In genomic region chr6:119240257-119241123, GRCh38 we compare ENCODE assay signal across 10 cellular contexts.
A peak's percentile ranks its signal among the peaks of the same experiment; 100 is the strongest.
DNase-seq lines count a peak whose midpoint lies in the region; ATAC-seq and TF ChIP-seq lines count a peak whose summit lies in the region.
"Had no signal": no experiment of that assay in that cellular context is flagged by ENCODE, and none has a peak within 500 bp of the region (broad histone marks: within the 10 kb centered on the region; RNA-seq: fewer than 3 reads in every experiment).

No MANE protein-coding gene starts in this region.

- no peak for TF ChIP-seq CTCF in WTC11 (IDR thresholded peaks at IDR 0.05)
- TF ChIP-seq CTCF in tibial nerve (IDR thresholded peaks at IDR 0.05): no peak

- H3K4me3 ChIP-seq in mesendoderm (ENCODE audit: low read length) (no peak overlapping the region), tibial nerve (no peak overlapping the region)

- H3K9me3 Mint-ChIP-seq in WTC11: peaks cover 5% of the 10 kb centered on the region
- H3K9me3 Mint-ChIP-seq: activated T-helper 17 cell treated with anti-CD3 and anti-CD28 coated beads, Interleukin-2, amount 50 U/mL, for 72 hours had no signal

- no peak overlapping the region for H4K8ac ChIP-seq in mesendoderm (ENCODE audit: low read depth, low read length)

- H3K9me3 ChIP-seq in tibial nerve: peaks cover 0 to 10% (median 0%) of the 10 kb centered on the region in 4 donors
- H3K9me3 ChIP-seq: Caco-2 had no signal

- H3K4me1 ChIP-seq in mesendoderm (ENCODE audit: control insufficient read depth, low read depth, low read length) (peaks cover 4% of the 10 kb centered on the region), tibial nerve (peaks cover 0 to 17% (median 2%) of the 10 kb centered on the region in 4 donors)
- H3K4me1 ChIP-seq: Caco-2 had no signal

- H3K18ac ChIP-seq in mesendoderm (ENCODE audit: low read length): no peak overlapping the region

- H3K4ac ChIP-seq in mesendoderm (ENCODE audit: low read depth, low read length): no peak overlapping the region

- no peak for DNase-seq in WTC11 (ENCODE audit: low spot score)
- peak; percentile 69 for DNase-seq in mesendoderm
- no peak for DNase-seq in HEK293T (ENCODE audit: extremely low spot score)
- no peak for DNase-seq in AG08396 (ENCODE audit: low spot score)
- no peak for DNase-seq in midbrain (lab: John Stamatoyannopoulos, UW)
- no peak for DNase-seq in tibial nerve (ENCODE audit: low spot score in 2 of 2)
- DNase-seq: Caco-2 had no signal

- peak; percentile 54 for ATAC-seq in GM19324 (IDR thresholded peaks at IDR 0.05; ENCODE audit: low FRiP score, unreplicated experiment)
- ATAC-seq in HG02798 (IDR thresholded peaks at IDR 0.05; ENCODE audit: poor library complexity, unreplicated experiment): peak; percentile 48
- peak; percentile 91 for ATAC-seq in WTC11
- ATAC-seq: activated T-helper 17 cell treated with anti-CD3 and anti-CD28 coated beads, Interleukin-2, amount 50 U/mL, for 72 hours had no signal

- POLR2A ChIA-PET in WTC11 (lab: Charles Lee) (no interaction called here), HEK293T (lab: Yijun Ruan, JAX) (no interaction called here)

- no CpG with 5 or more reads among the region's 5 CpGs for WGBS in mesendoderm (ENCODE audit: extremely low coverage, insufficient coverage, low lambda C conversion rate)
- WGBS in tibial nerve, 2 donors: 86 to 95% methylated on average over 5 of the region's 5 CpGs

- no peaks in the 10 kb centered on the region for H3K79me2 ChIP-seq in mesendoderm (ENCODE audit: control insufficient read depth, insufficient read depth, low read length)

- H3K27ac ChIP-seq in mesendoderm (ENCODE audit: low read depth, low read length): no peak overlapping the region
- H3K27ac ChIP-seq in tibial nerve: no peak overlapping the region

- no peak for TF ChIP-seq POLR2A in tibial nerve (IDR thresholded peaks at IDR 0.05)

- no peaks in the 10 kb centered on the region for H3K27me3 ChIP-seq in mesendoderm (ENCODE audit: insufficient read depth, low read length, poor library complexity)
- no peaks in the 10 kb centered on the region for H3K27me3 ChIP-seq in tibial nerve

- H3K56ac ChIP-seq in mesendoderm (ENCODE audit: low read length): no peak overlapping the region

- H3K36me3 ChIP-seq in mesendoderm (ENCODE audit: control insufficient read depth, insufficient read depth, low read length) (no peaks in the 10 kb centered on the region), tibial nerve (peaks cover 0 to 12% (median 0%) of the 10 kb centered on the region in 3 donors)

- H3K27ac Mint-ChIP-seq in WTC11: peak overlapping the region; percentile 82
- H3K27ac Mint-ChIP-seq: activated T-helper 17 cell treated with anti-CD3 and anti-CD28 coated beads, Interleukin-2, amount 50 U/mL, for 72 hours had no signal

- H3K36me3 Mint-ChIP-seq in WTC11: peaks cover 5% of the 10 kb centered on the region

- no peak overlapping the region for H2BK5ac ChIP-seq in mesendoderm (ENCODE audit: low read length)

- no peaks in the 10 kb centered on the region for H3K27me3 Mint-ChIP-seq in WTC11 (ENCODE audit: low read depth)
- H3K27me3 Mint-ChIP-seq: activated T-helper 17 cell treated with anti-CD3 and anti-CD28 coated beads, Interleukin-2, amount 50 U/mL, for 72 hours had no signal

- H2AK5ac ChIP-seq in mesendoderm (ENCODE audit: low read length): no peak overlapping the region

- no peak overlapping the region for H2BK120ac ChIP-seq in mesendoderm (ENCODE audit: low read depth, low read length)

- peaks cover 21% of the 10 kb centered on the region for H3K4me1 Mint-ChIP-seq in WTC11
- H3K4me1 Mint-ChIP-seq: activated T-helper 17 cell treated with anti-CD3 and anti-CD28 coated beads, Interleukin-2, amount 50 U/mL, for 72 hours had no signal

- TF ChIP-seq EP300 in tibial nerve (IDR thresholded peaks at IDR 0.05): no peak

- H3K79me1 ChIP-seq in mesendoderm (ENCODE audit: low read length): no peaks in the 10 kb centered on the region

- H3K9ac ChIP-seq in mesendoderm (ENCODE audit: low read length): no peak overlapping the region

- H3K4me3 Mint-ChIP-seq in WTC11: no peak overlapping the region
- H3K4me3 Mint-ChIP-seq: activated T-helper 17 cell treated with anti-CD3 and anti-CD28 coated beads, Interleukin-2, amount 50 U/mL, for 72 hours had no signal

- no peak overlapping the region for H4K5ac ChIP-seq in mesendoderm (ENCODE audit: low read length)

- no peak overlapping the region for H3K23ac ChIP-seq in mesendoderm (ENCODE audit: low read length)

- no peak overlapping the region for H2BK15ac ChIP-seq in mesendoderm (replicated peaks; ENCODE audit: low read depth)

- CTCF ChIA-PET in WTC11 (lab: Charles Lee) (no interaction called here), HEK293T (lab: Yijun Ruan, JAX) (no interaction called here)

- no peak overlapping the region for H3K4me2 ChIP-seq in mesendoderm (ENCODE audit: low read length)

TF ChIP-seq in WTC11, 78 proteins besides CTCF, POLR2A, EP300 and RAD21:
- no peak for TF ChIP-seq GRHL2 (CRISPR knock-in tag; IDR thresholded peaks at IDR 0.05; ENCODE audit: insufficient replicate concordance, severe bottlenecking)
- TF ChIP-seq ZNF263 (CRISPR knock-in tag; IDR thresholded peaks at IDR 0.05; ENCODE audit: low read depth): no peak
- no peak for TF ChIP-seq PRDM15 (CRISPR knock-in tag; IDR thresholded peaks at IDR 0.05)
- no peak for TF ChIP-seq MAX (CRISPR knock-in tag; IDR thresholded peaks at IDR 0.05)
- TF ChIP-seq GTF2I (CRISPR knock-in tag; conservative IDR thresholded peaks at IDR 0.05): no peak
- no peak for TF ChIP-seq NFATC4 (CRISPR knock-in tag; IDR thresholded peaks at IDR 0.05)

TF ChIP-seq in HEK293T, 16 proteins besides CTCF, POLR2A, EP300 and RAD21:
- TF ChIP-seq FOXA1 (IDR thresholded peaks at IDR 0.05) (no peak), LEF1 (IDR thresholded peaks at IDR 0.05; ENCODE audit: borderline replicate concordance) (no peak), SUZ12 (IDR thresholded peaks at IDR 0.05) (no peak), HDGF (IDR thresholded peaks at IDR 0.05; ENCODE audit: borderline replicate concordance) (no peak), PKNOX1 (IDR thresholded peaks at IDR 0.05) (no peak), L3MBTL2 (conservative IDR thresholded peaks at IDR 0.05) (no peak), ZNF384 (IDR thresholded peaks at IDR 0.05) (no peak), CTBP1 (IDR thresholded peaks at IDR 0.05; ENCODE audit: borderline replicate concordance) (no peak)
